20 cellular contexts compared by ENCODE assay signal in genomic region chr10:15842493-15843169, GRCh38. TPM values are rescaled to one million over a fixed set of nuclear protein-coding genes. Genes with fewer than 3 reads are reported as not detected.
A peak's percentile ranks its signal among the peaks of the same experiment; 100 is the strongest.
DNase-seq lines count a peak whose midpoint lies in the region; ATAC-seq and TF ChIP-seq lines count a peak whose summit lies in the region.
"Had no signal": no experiment of that assay in that cellular context is flagged by ENCODE, and none has a peak within 500 bp of the region (broad histone marks: within the 10 kb centered on the region; RNA-seq: fewer than 3 reads in every experiment).

No MANE protein-coding gene starts in this region.

- H3K4me3 ChIP-seq in neutrophil (ENCODE audit: low read depth in 1 of 2, low read length in 1 of 2) (no peak overlapping the region), prostate gland (no peak overlapping the region)

- H3K27me3 ChIP-seq in neutrophil (no peaks in the 10 kb centered on the region), prostate gland (replicated peaks; ENCODE audit: insufficient read depth) (no peaks in the 10 kb centered on the region)

- H3K27ac ChIP-seq in neutrophil (peak overlapping the region; percentile 71), prostate gland (no peak overlapping the region)
- H3K27ac ChIP-seq: C4-2B had no signal

- no peak for TF ChIP-seq CTCF in chondrocyte (IDR thresholded peaks at IDR 0.05)
- TF ChIP-seq CTCF in neutrophil (IDR thresholded peaks at IDR 0.05): no peak
- TF ChIP-seq CTCF in prostate gland (IDR thresholded peaks at IDR 0.05): no peak

- no peaks in the 10 kb centered on the region for H3K27me3 Mint-ChIP-seq in activated CD4-positive, alpha-beta memory T cell treated with anti-CD3 and anti-CD28 coated beads, Interleukin-2, amount 10 ng/mL, durations not matched to agents 7 days and 5 days
- H3K27me3 Mint-ChIP-seq in activated CD4-positive, alpha-beta memory T cell treated with anti-CD3 and anti-CD28 coated beads for 36 hours: no peaks in the 10 kb centered on the region
- no peaks in the 10 kb centered on the region for H3K27me3 Mint-ChIP-seq in chondrocyte (ENCODE audit: low read depth)
- H3K27me3 Mint-ChIP-seq: naive thymus-derived CD4-positive, alpha-beta T cell; type B pancreatic cell had no signal

- H3K4me1 ChIP-seq in neutrophil (ENCODE audit: control insufficient read depth in 1 of 2, insufficient read depth in 1 of 2, low read depth in 1 of 2, low read length in 1 of 2) (peaks cover 23 to 40% of the 10 kb centered on the region in 2 experiments), prostate gland (replicated peaks) (no peaks in the 10 kb centered on the region)

- H3K9me3 ChIP-seq in neutrophil: no peaks in the 10 kb centered on the region
- H3K9me3 ChIP-seq in prostate gland: no peaks in the 10 kb centered on the region

- ATAC-seq in HG03342 (IDR thresholded peaks at IDR 0.05; ENCODE audit: unreplicated experiment): no peak
- ATAC-seq: naive thymus-derived CD4-positive, alpha-beta T cell; stimulated activated naive CD8-positive, alpha-beta T cell treated with anti-CD3 and anti-CD28 coated beads, Interleukin-15, Interleukin-2, amounts not matched to agents 100 U/mL and 50 U/mL, for 24 hours had no signal

- TF ChIP-seq POLR2A in prostate gland (IDR thresholded peaks at IDR 0.05): no peak

- no peak for DNase-seq in activated CD4-positive, alpha-beta memory T cell treated with anti-CD3 and anti-CD28 coated beads, Interleukin-2, amount 10 ng/mL, durations not matched to agents 7 days and 5 days
- DNase-seq in activated CD4-positive, alpha-beta memory T cell treated with anti-CD3 and anti-CD28 coated beads for 36 hours: no peak
- peak; percentile 85 for DNase-seq in NCI-H526 treated with DMSO at 0.1 percent for 48 hours (lab: John Stamatoyannopoulos, UW)
- no peak for DNase-seq in chondrocyte (ENCODE audit: low spot score)
- no peak for DNase-seq in prostate gland (ENCODE audit: low spot score)
- DNase-seq in NCI-H2196 treated with DMSO at 0.1 percent for 48 hours (lab: John Stamatoyannopoulos, UW; ENCODE audit: unreplicated experiment): no peak
- DNase-seq: activated CD4-positive, alpha-beta T cell treated with anti-CD3 and anti-CD28 coated beads for 48 hours; activated T-cell treated with anti-CD3 and anti-CD28 coated beads, Interleukin-2, amount 50 U/mL, for 1 hour; DMS79 treated with DMSO at 0.1 percent for 48 hours; naive thymus-derived CD4-positive, alpha-beta T cell; NCI-H1694 treated with DMSO at 0.1 percent for 48 hours; NCI-H446; SHP77 treated with DMSO at 0.1 percent for 48 hours; stimulated activated CD4-positive, alpha-beta T cell treated with anti-CD3 and anti-CD28 coated beads, Interleukin-12 subunit alpha, Interleukin-12 subunit beta, amount 100 ng/mL, for 4 hours; stimulated activated naive CD8-positive, alpha-beta T cell treated with anti-CD3 and anti-CD28 coated beads, Interleukin-15, Interleukin-2, amounts not matched to agents 100 U/mL and 50 U/mL, for 24 hours; T-helper 9 cell had no signal

- CTCF ChIA-PET in activated CD4-positive, alpha-beta memory T cell treated with anti-CD3 and anti-CD28 coated beads, Interleukin-2, amount 10 ng/mL, durations not matched to agents 7 days and 5 days (lab: Charles Lee): no interaction called here
- CTCF ChIA-PET in activated CD4-positive, alpha-beta memory T cell treated with anti-CD3 and anti-CD28 coated beads for 36 hours (lab: Charles Lee): interaction anchor here (1.6 kb wide), 1 partner anchor 18 kb away, joined by 4 read pairs; the partner anchor contains the start of gene MINDY3

- peaks cover 37% of the 10 kb centered on the region for H3K36me3 Mint-ChIP-seq in activated CD4-positive, alpha-beta memory T cell treated with anti-CD3 and anti-CD28 coated beads, Interleukin-2, amount 10 ng/mL, durations not matched to agents 7 days and 5 days (ENCODE audit: low read depth)
- H3K36me3 Mint-ChIP-seq in activated CD4-positive, alpha-beta memory T cell treated with anti-CD3 and anti-CD28 coated beads for 36 hours: peaks cover 17% of the 10 kb centered on the region
- H3K36me3 Mint-ChIP-seq in chondrocyte (ENCODE audit: low read depth): no peaks in the 10 kb centered on the region
- H3K36me3 Mint-ChIP-seq: type B pancreatic cell had no signal

- 26% methylated on average over 3 of the region's 3 CpGs for WGBS in prostate gland

- no peak overlapping the region for H3K4me3 Mint-ChIP-seq in activated CD4-positive, alpha-beta memory T cell treated with anti-CD3 and anti-CD28 coated beads, Interleukin-2, amount 10 ng/mL, durations not matched to agents 7 days and 5 days
- no peak overlapping the region for H3K4me3 Mint-ChIP-seq in activated CD4-positive, alpha-beta memory T cell treated with anti-CD3 and anti-CD28 coated beads for 36 hours
- no peak overlapping the region for H3K4me3 Mint-ChIP-seq in chondrocyte (ENCODE audit: unreplicated experiment)
- H3K4me3 Mint-ChIP-seq: naive thymus-derived CD4-positive, alpha-beta T cell; type B pancreatic cell had no signal

- peak overlapping the region; percentile 45 for H3K27ac Mint-ChIP-seq in activated CD4-positive, alpha-beta memory T cell treated with anti-CD3 and anti-CD28 coated beads, Interleukin-2, amount 10 ng/mL, durations not matched to agents 7 days and 5 days
- H3K27ac Mint-ChIP-seq in activated CD4-positive, alpha-beta memory T cell treated with anti-CD3 and anti-CD28 coated beads for 36 hours: no peak overlapping the region
- peak overlapping the region; percentile 18 for H3K27ac Mint-ChIP-seq in chondrocyte (ENCODE audit: unreplicated experiment)
- H3K27ac Mint-ChIP-seq: type B pancreatic cell had no signal

- POLR2A ChIA-PET in activated CD4-positive, alpha-beta memory T cell treated with anti-CD3 and anti-CD28 coated beads, Interleukin-2, amount 10 ng/mL, durations not matched to agents 7 days and 5 days (lab: Charles Lee): interaction anchor here (1.0 to 1.2 kb wide), 2 partner anchors 15 to 17 kb away, joined by 4 read pairs; no protein-coding TSS in a partner anchor
- POLR2A ChIA-PET in activated CD4-positive, alpha-beta memory T cell treated with anti-CD3 and anti-CD28 coated beads for 36 hours (lab: Charles Lee): no interaction called here

- intact Hi-C loops in activated CD4-positive, alpha-beta memory T cell treated with anti-CD3 and anti-CD28 coated beads for 36 hours (cut with micrococcal nuclease): no loop called here
- intact Hi-C loops in prostate gland (cut with DNase I): no loop called here

- H3K4me1 Mint-ChIP-seq in activated CD4-positive, alpha-beta memory T cell treated with anti-CD3 and anti-CD28 coated beads, Interleukin-2, amount 10 ng/mL, durations not matched to agents 7 days and 5 days: peaks cover 37% of the 10 kb centered on the region
- peaks cover 23% of the 10 kb centered on the region for H3K4me1 Mint-ChIP-seq in activated CD4-positive, alpha-beta memory T cell treated with anti-CD3 and anti-CD28 coated beads for 36 hours (ENCODE audit: low read depth)
- H3K4me1 Mint-ChIP-seq in chondrocyte (ENCODE audit: low read depth): peaks cover 26% of the 10 kb centered on the region

- H3K36me3 ChIP-seq in neutrophil (peaks cover 13% of the 10 kb centered on the region), prostate gland (no peaks in the 10 kb centered on the region)

- H3K9me3 Mint-ChIP-seq in activated CD4-positive, alpha-beta memory T cell treated with anti-CD3 and anti-CD28 coated beads, Interleukin-2, amount 10 ng/mL, durations not matched to agents 7 days and 5 days: no peaks in the 10 kb centered on the region
- no peaks in the 10 kb centered on the region for H3K9me3 Mint-ChIP-seq in activated CD4-positive, alpha-beta memory T cell treated with anti-CD3 and anti-CD28 coated beads for 36 hours
- no peaks in the 10 kb centered on the region for H3K9me3 Mint-ChIP-seq in chondrocyte (ENCODE audit: low read depth)
- H3K9me3 Mint-ChIP-seq: naive thymus-derived CD4-positive, alpha-beta T cell; type B pancreatic cell had no signal

RNA-seq across cellular contexts. Expression of gene MINDY3, which starts 17.7 kb away (rescaled TPM):
- total RNA-seq in activated CD4-positive, alpha-beta memory T cell treated with anti-CD3 and anti-CD28 coated beads, Interleukin-2, amount 10 ng/mL, durations not matched to agents 7 days and 5 days: 10 to 100 TPM; 22.9 to 25.0 TPM
- total RNA-seq in activated CD4-positive, alpha-beta memory T cell treated with anti-CD3 and anti-CD28 coated beads for 36 hours: 10 to 100 TPM; 15.3 to 16.7 TPM
- total RNA-seq in chondrocyte (23.9 to 24.4 TPM (median 24.2 TPM) in 3 replicates), prostate gland (10 to 100 TPM; 23.3 to 30.5 TPM)
